Comparison of ENCODE assay signal across 10 cellular contexts in genomic region chr9:130268521-130269131, GRCh38. TPM values are rescaled to one million over a fixed set of nuclear protein-coding genes. Genes with fewer than 3 reads are reported as not detected.
DNase-seq lines count a peak whose midpoint lies in the region; ATAC-seq, FAIRE-seq and TF ChIP-seq lines count a peak whose summit lies in the region.
"Had no signal": no experiment of that assay in that cellular context is flagged by ENCODE, and none has a peak within 500 bp of the region (broad histone marks: within the 10 kb centered on the region; RNA-seq: fewer than 3 reads in every experiment).

No MANE protein-coding gene starts in this region.

- H3K27ac ChIP-seq in cingulate gyrus (ENCODE audit: low read depth, low read length): peak overlapping the region; percentile 54
- H3K27ac ChIP-seq in neutrophil: peak overlapping the region; percentile 71

- DNase-seq in DMS153 treated with DMSO at 0.1 percent for 48 hours (lab: John Stamatoyannopoulos, UW; ENCODE audit: unreplicated experiment): peak; percentile 89
- peak; percentile 87 for DNase-seq in NCI-H2029 treated with DMSO at 0.1 percent for 48 hours (lab: John Stamatoyannopoulos, UW)
- no peak for DNase-seq in HuH-7 (ENCODE audit: low spot score)
- DNase-seq in activated CD4-positive, alpha-beta T cell treated with anti-CD3 and anti-CD28 coated beads for 4 hours: no peak
- no peak for DNase-seq in GM12891 (ENCODE audit: insufficient read length, low spot score)
- DNase-seq: NK-92 treated with Interleukin-12 subunit alpha and Interleukin-12 subunit beta, amount 100 ng/mL, for 24 hours had no signal

- peaks cover 7 to 10% of the 10 kb centered on the region in 2 experiments for H3K4me1 ChIP-seq in neutrophil (ENCODE audit: control insufficient read depth in 1 of 2, insufficient read depth in 1 of 2, low read depth in 1 of 2, low read length in 1 of 2)

- H3K9me3 ChIP-seq in neutrophil: no peaks in the 10 kb centered on the region

- ATAC-seq in GM21423 (IDR thresholded peaks at IDR 0.05; ENCODE audit: unreplicated experiment): no peak

- H3K36me3 ChIP-seq in neutrophil: no peaks in the 10 kb centered on the region

- peak overlapping the region; percentile 20 to 21 for H3K4me3 ChIP-seq in neutrophil (ENCODE audit: low read depth in 1 of 2, low read length in 1 of 2)

- no peak for FAIRE-seq in GM12891 (lab: Jason Lieb, UNC)
- FAIRE-seq: islet of Langerhans had no signal

- H3K27me3 ChIP-seq in neutrophil: peaks cover 81% of the 10 kb centered on the region

- no peak for TF ChIP-seq POLR2A in GM12891 (IDR thresholded peaks at IDR 0.05; ENCODE audit: low read depth, low read length)

- no peak for TF ChIP-seq CTCF in neutrophil (IDR thresholded peaks at IDR 0.05)

TF ChIP-seq in GM12891, 5 proteins besides CTCF, POLR2A, EP300 and RAD21:
- TF ChIP-seq TAF1 (IDR thresholded peaks at IDR 0.05; ENCODE audit: low read depth, low read length) (no peak), POLR2AphosphoS5 (IDR thresholded peaks at IDR 0.05; ENCODE audit: low read depth, low read length) (no peak), PAX5 (IDR thresholded peaks at IDR 0.05; ENCODE audit: insufficient read depth, low read length, severe bottlenecking) (no peak), POU2F2 (IDR thresholded peaks at IDR 0.05; ENCODE audit: low read depth, low read length) (no peak), SPI1 (IDR thresholded peaks at IDR 0.05; ENCODE audit: low read depth, low read length) (no peak)
TF ChIP-seq in GM12891: peak in this region for 0.

RNA-seq across cellular contexts. Expression of gene HMCN2, which starts 3.1 kb away (rescaled TPM):
- polyA plus RNA-seq in GM12891 (2012; ENCODE audit: low read depth, missing spikeins): not detected

Comparison
In these comparisons a context has a peak if more than half of its experiments do, and no peak if none do; other contexts are left out.
1. DNase-seq: peak in DMS153 treated with DMSO at 0.1 percent for 48 hours (single experiment) and NCI-H2029 treated with DMSO at 0.1 percent for 48 hours (single experiment); none in HuH-7 (single experiment), activated CD4-positive, alpha-beta T cell treated with anti-CD3 and anti-CD28 coated beads for 4 hours (0 of 2) and GM12891 (single experiment).